Comparison of ENCODE assay signal across 1 cellular context in genomic region chr20:62328684-62329388, GRCh38.
TF ChIP-seq lines count a peak whose summit lies in the region.

No MANE protein-coding gene starts in this region.

TF ChIP-seq in HepG2, 621 proteins besides CTCF, POLR2A, EP300 and RAD21:
- TF ChIP-seq RBFOX2 (IDR thresholded peaks at IDR 0.05; ENCODE audit: low read depth, low read length), result 0 out of 2 replicates have a peak, but pooled peaks have one; percentile 2
- no peak for TF ChIP-seq KDM5A (IDR thresholded peaks at IDR 0.05; ENCODE audit: borderline replicate concordance, low read length)
- TF ChIP-seq HIVEP1 (CRISPR knock-in tag; IDR thresholded peaks at IDR 0.05), result 0 out of 2 replicates have a peak, but pooled peaks have one; percentile 17
- peak; percentile 3 for TF ChIP-seq AGO2 (optimal IDR thresholded peaks at IDR 0.05; ENCODE audit: low read depth, low read length)
- no peak for TF ChIP-seq ISX (CRISPR knock-in tag; conservative IDR thresholded peaks at IDR 0.05)
- no peak for TF ChIP-seq ZNF713 (CRISPR knock-in tag; IDR thresholded peaks at IDR 0.05)
